ENCODE assay signal across 21 cellular contexts in genomic region chr15:72289597-72290325, GRCh38.
"Had no signal": no experiment of that assay in that cellular context is flagged by ENCODE, and none has a peak within 500 bp of the region (broad histone marks: within the 10 kb centered on the region; RNA-seq: fewer than 3 reads in every experiment).

No MANE protein-coding gene starts in this region.

- H3K4me1 ChIP-seq: neural progenitor cell, parathyroid adenoma, prostate gland, right lobe of liver had no signal

- FAIRE-seq: islet of Langerhans, urothelium cell line had no signal

- H3K4me2 ChIP-seq: neural progenitor cell had no signal

- H3K27ac ChIP-seq: dorsolateral prefrontal cortex, neural progenitor cell, parathyroid adenoma, prostate gland, right lobe of liver had no signal

- H3K27ac Mint-ChIP-seq: natural killer cell; neural progenitor cell; stimulated activated effector memory CD8-positive, alpha-beta T cell treated with anti-CD3 and anti-CD28 coated beads, Interleukin-12 subunit alpha, Interleukin-12 subunit beta, amount 100 ng/mL, for 72 hours had no signal

- H3K79me2 ChIP-seq: parathyroid adenoma had no signal

- H3K27me3 ChIP-seq: dorsolateral prefrontal cortex, right lobe of liver had no signal

- H3K4me1 Mint-ChIP-seq: natural killer cell; neural progenitor cell; stimulated activated effector memory CD8-positive, alpha-beta T cell treated with anti-CD3 and anti-CD28 coated beads, Interleukin-12 subunit alpha, Interleukin-12 subunit beta, amount 100 ng/mL, for 72 hours had no signal

- H3K4me3 Mint-ChIP-seq: natural killer cell; neural progenitor cell; stimulated activated effector memory CD8-positive, alpha-beta T cell treated with anti-CD3 and anti-CD28 coated beads, Interleukin-12 subunit alpha, Interleukin-12 subunit beta, amount 100 ng/mL, for 72 hours had no signal

- H3K9me3 ChIP-seq: mucosa of descending colon, prostate gland, right lobe of liver had no signal

- H3K9ac ChIP-seq: neural progenitor cell, parathyroid adenoma had no signal

- H3K36me3 Mint-ChIP-seq: natural killer cell; neural progenitor cell; stimulated activated effector memory CD8-positive, alpha-beta T cell treated with anti-CD3 and anti-CD28 coated beads, Interleukin-12 subunit alpha, Interleukin-12 subunit beta, amount 100 ng/mL, for 72 hours had no signal

- DNase-seq: cortex of kidney; dorsolateral prefrontal cortex; effector CD8-positive, alpha-beta T cell; foreskin melanocyte; head of caudate nucleus; hippocampal formation; mucosa of descending colon; natural killer cell; occipital lobe; retina; right lobe of liver; stimulated activated CD4-positive, alpha-beta T cell treated with anti-CD3 and anti-CD28 coated beads, Interleukin-4, amount 100 ng/mL, for 1 hour; stimulated activated CD8-positive, alpha-beta memory T cell treated with anti-CD3 and anti-CD28 coated beads, Interleukin-4, amount 100 ng/mL, for 48 hours; trophoblast cell had no signal

- H2AFZ ChIP-seq: neural progenitor cell, parathyroid adenoma had no signal

- H3K9me3 Mint-ChIP-seq: natural killer cell; neural progenitor cell; stimulated activated effector memory CD8-positive, alpha-beta T cell treated with anti-CD3 and anti-CD28 coated beads, Interleukin-12 subunit alpha, Interleukin-12 subunit beta, amount 100 ng/mL, for 72 hours had no signal

- H3K4me3 ChIP-seq: dorsolateral prefrontal cortex, mucosa of descending colon, neural progenitor cell, prostate gland, right lobe of liver had no signal

- ATAC-seq: left lobe of liver; mucosa of descending colon; natural killer cell; stimulated activated effector memory CD8-positive, alpha-beta T cell treated with anti-CD3 and anti-CD28 coated beads, Interleukin-12 subunit alpha, Interleukin-12 subunit beta, amount 100 ng/mL, for 72 hours had no signal

- H3K36me3 ChIP-seq: neural progenitor cell, prostate gland, right lobe of liver had no signal
